Comparison of ENCODE assay signal across 18 cellular contexts in genomic region chr15:59321000-59321689, GRCh38. TPM values are rescaled to one million over a fixed set of nuclear protein-coding genes. Genes with fewer than 3 reads are reported as not detected.
DNase-seq lines count a peak whose midpoint lies in the region; ATAC-seq, FAIRE-seq and TF ChIP-seq lines count a peak whose summit lies in the region.
"Had no signal": no experiment of that assay in that cellular context is flagged by ENCODE, and none has a peak within 500 bp of the region (broad histone marks: within the 10 kb centered on the region; RNA-seq: fewer than 3 reads in every experiment).

No MANE protein-coding gene starts in this region.

- CTCF ChIA-PET in activated CD4-positive, alpha-beta memory T cell treated with anti-CD3 and anti-CD28 coated beads, Interleukin-2, amount 10 ng/mL, durations not matched to agents 7 days and 5 days (lab: Charles Lee) = interaction anchor here (0.6 kb wide), 1 partner anchor 74 kb away, joined by 3 read pairs; no protein-coding TSS in a partner anchor
- CTCF ChIA-PET in activated CD4-positive, alpha-beta memory T cell treated with anti-CD3 and anti-CD28 coated beads for 36 hours (lab: Charles Lee) = no interaction called here
- CTCF ChIA-PET in K562 (lab: Yijun Ruan, JAX; ENCODE audit: low intra/inter-chr PET ratio) = no interaction called here

- peak overlapping the region; percentile 23 for H3K27ac Mint-ChIP-seq in activated CD4-positive, alpha-beta memory T cell treated with anti-CD3 and anti-CD28 coated beads, Interleukin-2, amount 10 ng/mL, durations not matched to agents 7 days and 5 days
- H3K27ac Mint-ChIP-seq in activated CD4-positive, alpha-beta memory T cell treated with anti-CD3 and anti-CD28 coated beads for 36 hours = no peak overlapping the region
- H3K27ac Mint-ChIP-seq: B cell had no signal

- H3K27ac ChIP-seq in K562 (ENCODE audit: extremely low read depth, low read depth, low read length) (no peak overlapping the region), tibial nerve (no peak overlapping the region)

- TF ChIP-seq POLR2A in K562 (conservative IDR thresholded peaks at IDR 0.05) (no peak), tibial nerve (IDR thresholded peaks at IDR 0.05) (no peak)

- H3K27me3 ChIP-seq in K562 (ENCODE audit: control insufficient read depth in 2 of 2, insufficient read depth in 2 of 2, low read length in 2 of 2) = peaks cover 3 to 5% of the 10 kb centered on the region in 2 experiments; a peak in 2 of 5 replicates
- H3K27me3 ChIP-seq in tibial nerve = no peaks in the 10 kb centered on the region

- POLR2A ChIA-PET in activated CD4-positive, alpha-beta memory T cell treated with anti-CD3 and anti-CD28 coated beads, Interleukin-2, amount 10 ng/mL, durations not matched to agents 7 days and 5 days (lab: Charles Lee) = interaction anchor here (2.2 kb wide), 1 partner anchor 22 kb away, joined by 12 read pairs; no protein-coding TSS in a partner anchor
- POLR2A ChIA-PET in activated CD4-positive, alpha-beta memory T cell treated with anti-CD3 and anti-CD28 coated beads for 36 hours (lab: Charles Lee) = no interaction called here
- POLR2A ChIA-PET in K562 (lab: Yijun Ruan, JAX) = interaction anchor here (1.4 kb wide), 1 partner anchor 11 kb away, joined by 3 read pairs; no protein-coding TSS in a partner anchor

- ATAC-seq in K562 (no peak), GM19328 (IDR thresholded peaks at IDR 0.05; ENCODE audit: unreplicated experiment) (no peak), HG03139 (IDR thresholded peaks at IDR 0.05; ENCODE audit: unreplicated experiment) (no peak)

- H3K4me2 ChIP-seq in K562 (ENCODE audit: insufficient read depth, low read length) = no peak overlapping the region

- no peaks in the 10 kb centered on the region for H4K20me1 ChIP-seq in K562 (replicated peaks; ENCODE audit: control insufficient read depth, insufficient read depth, low read length)

- H3K27me3 Mint-ChIP-seq in activated CD4-positive, alpha-beta memory T cell treated with anti-CD3 and anti-CD28 coated beads, Interleukin-2, amount 10 ng/mL, durations not matched to agents 7 days and 5 days = peaks cover 51% of the 10 kb centered on the region
- H3K27me3 Mint-ChIP-seq in activated CD4-positive, alpha-beta memory T cell treated with anti-CD3 and anti-CD28 coated beads for 36 hours = peaks cover 8% of the 10 kb centered on the region
- H3K27me3 Mint-ChIP-seq: B cell had no signal

- FAIRE-seq in K562 (lab: Jason Lieb, UNC) = no peak

- intact Hi-C loops in activated CD4-positive, alpha-beta memory T cell treated with anti-CD3 and anti-CD28 coated beads for 36 hours (cut with micrococcal nuclease) = no loop called here
- intact Hi-C loops in K562 (cut with micrococcal nuclease) = no loop called here

- no peak overlapping the region for H2AFZ ChIP-seq in K562 (ENCODE audit: low read depth, low read length)

- peaks cover 8% of the 10 kb centered on the region for H3K9me3 Mint-ChIP-seq in activated CD4-positive, alpha-beta memory T cell treated with anti-CD3 and anti-CD28 coated beads, Interleukin-2, amount 10 ng/mL, durations not matched to agents 7 days and 5 days
- H3K9me3 Mint-ChIP-seq in activated CD4-positive, alpha-beta memory T cell treated with anti-CD3 and anti-CD28 coated beads for 36 hours = peaks cover 7% of the 10 kb centered on the region

- H3K36me3 ChIP-seq in K562 (ENCODE audit: control insufficient read depth, insufficient read depth, low read length) = no peaks in the 10 kb centered on the region
- H3K36me3 ChIP-seq in tibial nerve = no peaks in the 10 kb centered on the region

- peaks cover 25% of the 10 kb centered on the region for H3K4me1 Mint-ChIP-seq in activated CD4-positive, alpha-beta memory T cell treated with anti-CD3 and anti-CD28 coated beads, Interleukin-2, amount 10 ng/mL, durations not matched to agents 7 days and 5 days
- H3K4me1 Mint-ChIP-seq in activated CD4-positive, alpha-beta memory T cell treated with anti-CD3 and anti-CD28 coated beads for 36 hours (ENCODE audit: low read depth) = peaks cover 8% of the 10 kb centered on the region

- no peaks in the 10 kb centered on the region for H3K9me1 ChIP-seq in K562 (ENCODE audit: control insufficient read depth, insufficient read depth, low read length)

- no peak overlapping the region for H3K4me3 ChIP-seq in K562
- H3K4me3 ChIP-seq in tibial nerve = no peak overlapping the region

- peaks cover 18% of the 10 kb centered on the region for H3K36me3 Mint-ChIP-seq in activated CD4-positive, alpha-beta memory T cell treated with anti-CD3 and anti-CD28 coated beads, Interleukin-2, amount 10 ng/mL, durations not matched to agents 7 days and 5 days (ENCODE audit: low read depth)
- H3K36me3 Mint-ChIP-seq in activated CD4-positive, alpha-beta memory T cell treated with anti-CD3 and anti-CD28 coated beads for 36 hours = no peaks in the 10 kb centered on the region

- BruUV-seq in K562 (replicated peaks; lab: Mats Ljungman, UMichigan) = no TSS peak

- no peaks in the 10 kb centered on the region for H3K79me2 ChIP-seq in K562 (ENCODE audit: control insufficient read depth, insufficient read depth, low read length)

- no peak for TF ChIP-seq CTCF in K562 (IDR thresholded peaks at IDR 0.05 in 2 of 3, conservative IDR thresholded peaks at IDR 0.05 in 1 of 3; ENCODE audit: insufficient read depth in 2 of 3, low read depth in 1 of 3, low read length in 3 of 3)
- TF ChIP-seq CTCF in tibial nerve (IDR thresholded peaks at IDR 0.05) = no peak

- in situ Hi-C loops in K562 (cut with MboI) = no loop called here

- no peak overlapping the region for H3K9ac ChIP-seq in K562 (ENCODE audit: insufficient read depth in 1 of 2, low read depth in 2 of 2, low read length in 2 of 2)

- TF ChIP-seq RAD21 in K562 (CRISPR knock-in tag; conservative IDR thresholded peaks at IDR 0.05 in 1 of 2, IDR thresholded peaks at IDR 0.05 in 1 of 2) = no peak

- WGBS in K562 (ENCODE audit: insufficient coverage, low coverage, missing lambda C conversion rate) = 0% methylated on average over 4 of the region's 4 CpGs
- 80 to 93% methylated on average over 4 of the region's 4 CpGs for WGBS in tibial nerve, 2 donors

- no peak overlapping the region for H3K4me3 Mint-ChIP-seq in activated CD4-positive, alpha-beta memory T cell treated with anti-CD3 and anti-CD28 coated beads, Interleukin-2, amount 10 ng/mL, durations not matched to agents 7 days and 5 days
- H3K4me3 Mint-ChIP-seq in activated CD4-positive, alpha-beta memory T cell treated with anti-CD3 and anti-CD28 coated beads for 36 hours = no peak overlapping the region
- H3K4me3 Mint-ChIP-seq: B cell had no signal

- H3K9me3 ChIP-seq in K562 (replicated peaks; ENCODE audit: control insufficient read depth, insufficient read depth, low read depth, low read length) = 0 out of 2 replicates have a peak, but pooled peaks cover 2% of the 10 kb centered on the region
- H3K9me3 ChIP-seq in tibial nerve = peaks cover 0 to 4% (median 0%) of the 10 kb centered on the region in 4 donors

- TF ChIP-seq EP300 in K562 (IDR thresholded peaks at IDR 0.05; ENCODE audit: low read length) = no peak
- no peak for TF ChIP-seq EP300 in tibial nerve (IDR thresholded peaks at IDR 0.05)

- no peak for DNase-seq in activated CD4-positive, alpha-beta memory T cell treated with anti-CD3 and anti-CD28 coated beads, Interleukin-2, amount 10 ng/mL, durations not matched to agents 7 days and 5 days
- DNase-seq in activated CD4-positive, alpha-beta memory T cell treated with anti-CD3 and anti-CD28 coated beads for 36 hours = no peak
- DNase-seq in NCI-H2171 treated with DMSO at 0.1 percent for 48 hours (lab: John Stamatoyannopoulos, UW) (peak; percentile 68), K562 (ENCODE audit: extremely low read depth in 1 of 4, low spot score in 3 of 4) (no peak), inferior parietal cortex (ENCODE audit: extremely low spot score) (no peak), tibial nerve (ENCODE audit: low spot score in 2 of 2) (no peak)
- DNase-seq: 8988T; DMS79; NCI-H1048; NCI-H1436; NCI-H1930; NCI-H446; NCI-H526 treated with DMSO at 0.1 percent for 48 hours; NK-92 treated with Interleukin-12 subunit alpha and Interleukin-12 subunit beta, amount 100 ng/mL, for 24 hours; Right ventricle myocardium superior had no signal

- H3K4me1 ChIP-seq in K562 (replicated peaks in 1 of 2; ENCODE audit: control insufficient read depth in 2 of 2, insufficient read depth in 2 of 2, low read length in 2 of 2) (no peaks in the 10 kb centered on the region), tibial nerve (peaks cover 0 to 14% (median 6%) of the 10 kb centered on the region in 4 donors)

RNA-seq across cellular contexts. Expression of gene MYO1E, which starts 51.5 kb away (rescaled TPM):
- 10 to 100 TPM; 40.8 to 46.1 TPM for total RNA-seq in activated CD4-positive, alpha-beta memory T cell treated with anti-CD3 and anti-CD28 coated beads, Interleukin-2, amount 10 ng/mL, durations not matched to agents 7 days and 5 days
- 1 to 10 TPM; 5.1 to 5.8 TPM for total RNA-seq in activated CD4-positive, alpha-beta memory T cell treated with anti-CD3 and anti-CD28 coated beads for 36 hours
- total RNA-seq in K562 (2011; cell fraction: chromatin; rRNA removed; ENCODE audit: low replicate concordance) = not detected in 2 replicates
- total RNA-seq in K562 (2011; cell fraction: nucleolus; rRNA removed) = not detected in 2 replicates
- not detected in 2 replicates for total RNA-seq in K562 (2011; cell fraction: nucleoplasm; rRNA removed)
- total RNA-seq in K562 (2014; rRNA removed) = not detected in 2 replicates
- total RNA-seq in K562 (2014; rRNA removed; fragmentation: Illumina TruSeq; extraction: Trizol) = not detected in 2 replicates
- total RNA-seq in K562 (2015; rRNA removed; fragmentation: Illumina TruSeq; extraction: Trizol) = not detected in 2 replicates
- 0.42 and 0.44 TPM in 2 replicates for total RNA-seq in K562 (2021)
- not detected in 2 replicates for polyA plus RNA-seq in K562 (2011; rRNA removed)
- not detected in 2 replicates for polyA plus RNA-seq in K562 (2011; cell fraction: cytosol; rRNA removed)
- polyA plus RNA-seq in K562 (2011; cell fraction: nucleus; rRNA removed) = not detected in 2 replicates
- 0.05 and 0.07 TPM in 2 replicates for polyA plus RNA-seq in K562 (2012)
- not detected in 2 replicates for polyA plus RNA-seq in K562 (2014; fragmentation: Illumina TruSeq; extraction: Trizol)
- polyA plus RNA-seq in K562 (2014; fragmentation: Nextera tagmentation; extraction: Ambion mirVana) = under 1 TPM; under 0.01 to 0.01 TPM
- not detected in 2 replicates for polyA plus RNA-seq in K562 (2014; rRNA removed)
- not detected in 2 replicates for polyA minus RNA-seq in K562 (2011; rRNA and poly(A)+ RNA removed)
- 0.76 and 1.3 TPM in 2 replicates for polyA minus RNA-seq in K562 (2011; cell fraction: cytosol; rRNA and poly(A)+ RNA removed)
- 0.22 and 0.27 TPM in 2 replicates for polyA minus RNA-seq in K562 (2011; cell fraction: nucleus; rRNA and poly(A)+ RNA removed)
- 100 to 1,000 TPM in 1 of 4 donors, 10 to 100 TPM in 3; 55.7 to 147 (median 68.5) TPM for total RNA-seq in tibial nerve

Comparison
In these comparisons a context has a peak if more than half of its experiments do, and no peak if none do; other contexts are left out.
1. RNA of gene MYO1E, which starts 51.5 kb away (total RNA-seq): 55.7 to 147 TPM in tibial nerve and 40.8 to 46.1 TPM in activated CD4-positive, alpha-beta memory T cell treated with anti-CD3 and anti-CD28 coated beads, Interleukin-2, amount 10 ng/mL, durations not matched to agents 7 days and 5 days; 5.1 to 5.8 TPM in activated CD4-positive, alpha-beta memory T cell treated with anti-CD3 and anti-CD28 coated beads for 36 hours and 0.42 to 0.44 TPM in K562; every median in the first group is over 4 times any median in the second.